In the genomic region with DNA sequence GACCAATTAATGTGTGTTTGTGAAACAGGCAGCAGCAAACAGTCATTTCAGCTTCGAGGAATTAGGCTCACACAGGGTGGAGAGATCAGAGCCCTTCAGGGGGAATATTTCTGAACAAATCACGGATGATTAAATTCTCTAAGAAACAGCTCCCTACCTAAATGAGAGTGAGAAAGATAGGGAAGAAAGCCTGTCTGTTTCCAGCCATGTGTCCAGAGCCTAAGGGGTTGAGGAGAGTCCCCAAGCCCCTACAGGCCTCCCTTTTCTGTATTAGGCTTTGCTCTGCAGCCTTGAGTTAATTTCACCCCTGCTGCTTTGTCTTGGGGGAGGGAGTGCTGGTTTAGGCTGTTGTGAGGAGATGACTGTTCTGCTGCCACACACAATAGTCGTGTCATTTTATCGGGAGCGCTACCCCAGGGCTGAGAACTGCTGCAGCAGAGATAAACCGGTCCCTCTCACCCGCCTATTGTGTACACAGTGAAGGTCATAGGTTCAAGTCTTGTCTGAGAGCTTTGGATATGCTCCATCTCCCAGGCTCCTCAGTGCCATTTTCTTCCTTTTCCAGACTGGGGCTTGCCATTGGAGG, we compare ENCODE assay signal across 8 cellular contexts. TPM values are rescaled to one million over a fixed set of nuclear protein-coding genes. Genes with fewer than 3 reads are reported as not detected.
A peak's percentile ranks its signal among the peaks of the same experiment; 100 is the strongest.
DNase-seq lines count a peak whose midpoint lies in the region; ATAC-seq, FAIRE-seq and TF ChIP-seq lines count a peak whose summit lies in the region.

No MANE protein-coding gene starts in this region.

- H3K27ac ChIP-seq in OCI-LY1 (ENCODE audit: low read depth, low read length, poor library complexity, severe bottlenecking) (peak overlapping the region; percentile 54), GM12878 (ENCODE audit: control insufficient read depth, insufficient read depth) (peak overlapping the region; percentile 79), iPS-20b (ENCODE audit: low read length) (peak overlapping the region; percentile 51)

- peak overlapping the region; percentile 70 for H3K9ac ChIP-seq in OCI-LY1 (ENCODE audit: low read length)
- H3K9ac ChIP-seq in GM12878 (ENCODE audit: control insufficient read depth, insufficient read depth, low read length) = peak overlapping the region; percentile 67
- H3K9ac ChIP-seq in iPS-20b (ENCODE audit: low read depth, low read length) = peak overlapping the region; percentile 94
- peak overlapping the region; percentile 68 for H3K9ac ChIP-seq in skeletal muscle satellite cell (ENCODE audit: low read depth, low read length)

- TF ChIP-seq POLR2A in GM12878 (IDR thresholded peaks at IDR 0.05; ENCODE audit: low read depth, low read length) = no peak

- H3K36me3 ChIP-seq in OCI-LY1 (ENCODE audit: insufficient read depth, low read length) = peaks cover 11% of the 10 kb centered on the region
- no peaks in the 10 kb centered on the region for H3K36me3 ChIP-seq in GM12878 (ENCODE audit: control insufficient read depth in 2 of 2, insufficient read depth in 2 of 2, low read length in 1 of 2)
- H3K36me3 ChIP-seq in iPS-20b (ENCODE audit: insufficient read depth, low read depth, low read length) = peaks cover 4% of the 10 kb centered on the region; the same call in 1 of the 2 replicates
- H3K36me3 ChIP-seq in skeletal muscle satellite cell (ENCODE audit: insufficient read depth, low read length) = peaks cover 5% of the 10 kb centered on the region

- H4K20me1 ChIP-seq in OCI-LY1 (ENCODE audit: insufficient read depth, low read length) (no peaks in the 10 kb centered on the region), GM12878 (ENCODE audit: control insufficient read depth, insufficient read depth) (no peaks in the 10 kb centered on the region)

- CTCF ChIA-PET in GM12878 (lab: Yijun Ruan, JAX) = interaction anchor here (0.7 kb wide), 1 partner anchor 223 kb away, joined by 3 read pairs; no protein-coding TSS in a partner anchor

- no peaks in the 10 kb centered on the region for H3K9me2 ChIP-seq in OCI-LY1 (ENCODE audit: low read depth, low read length)

- no peaks in the 10 kb centered on the region for H3K9me3 ChIP-seq in OCI-LY1 (ENCODE audit: low read length)
- H3K9me3 ChIP-seq in GM12878 (replicated peaks; ENCODE audit: control insufficient read depth, insufficient read depth, low read length) = no peaks in the 10 kb centered on the region
- no peaks in the 10 kb centered on the region for H3K9me3 ChIP-seq in iPS-20b (ENCODE audit: insufficient read depth, low read depth, low read length)
- no peaks in the 10 kb centered on the region for H3K9me3 ChIP-seq in skeletal muscle satellite cell (replicated peaks; ENCODE audit: low read length)

- H3K79me2 ChIP-seq in OCI-LY1 (ENCODE audit: insufficient read depth, low read length) (peaks cover 50% of the 10 kb centered on the region), GM12878 (ENCODE audit: control insufficient read depth, insufficient read depth, low read length) (peaks cover 64% of the 10 kb centered on the region)

- BruUV-seq in GM12878 (replicated peaks; lab: Mats Ljungman, UMichigan) = TSS peak; percentile 55

- TF ChIP-seq CTCF in OCI-LY1 (IDR thresholded peaks at IDR 0.05; ENCODE audit: low read length) (no peak), GM12878 (IDR thresholded peaks at IDR 0.05 in 2 of 3, conservative IDR thresholded peaks at IDR 0.05 in 1 of 3; ENCODE audit: control insufficient read depth in 2 of 3, extremely low read depth in 1 of 3, insufficient read depth in 1 of 3, low read depth in 3 of 3, low read length in 3 of 3) (no peak)

- peak overlapping the region; percentile 82 for H3K4me2 ChIP-seq in OCI-LY1 (ENCODE audit: low read length)
- H3K4me2 ChIP-seq in GM12878 (ENCODE audit: control insufficient read depth, insufficient read depth) = peak overlapping the region; percentile 90
- peak overlapping the region; percentile 83 for H3K4me2 ChIP-seq in skeletal muscle satellite cell (ENCODE audit: low read length)

- DNase-seq in NCI-H82 (lab: John Stamatoyannopoulos, UW) (peak; percentile 69), NCI-H82 treated with DMSO at 0.1 percent for 48 hours (lab: John Stamatoyannopoulos, UW; ENCODE audit: unreplicated experiment) (no peak), GM12878 (ENCODE audit: low read depth, low spot score) (no peak)

- WGBS in GM12878 (ENCODE audit: insufficient coverage, insufficient replicate concordance, low lambda C conversion rate, missing lambda C conversion rate) = 2% methylated on average over 7 of the region's 7 CpGs

- TF ChIP-seq RAD21 in GM12878 (IDR thresholded peaks at IDR 0.05; ENCODE audit: insufficient read depth, low read depth, low read length) = 0 out of 2 replicates have a peak, but pooled peaks have one; percentile 20

- H3K4me1 ChIP-seq in OCI-LY1 (ENCODE audit: insufficient read depth, low read length, severe bottlenecking) = peaks cover 65% of the 10 kb centered on the region
- peaks cover 47% of the 10 kb centered on the region for H3K4me1 ChIP-seq in GM12878 (ENCODE audit: control insufficient read depth, insufficient read depth, low read length)
- peaks cover 43% of the 10 kb centered on the region for H3K4me1 ChIP-seq in iPS-20b (ENCODE audit: insufficient read depth, low read length)
- peaks cover 28% of the 10 kb centered on the region for H3K4me1 ChIP-seq in skeletal muscle satellite cell (ENCODE audit: control insufficient read depth, insufficient read depth, low read length)

- no peak for TF ChIP-seq EP300 in GM12878 (IDR thresholded peaks at IDR 0.05; ENCODE audit: borderline replicate concordance in 1 of 2, control insufficient read depth in 1 of 2, low read depth in 2 of 2, low read length in 2 of 2)

- H2AFZ ChIP-seq in OCI-LY1 (ENCODE audit: low read length) = no peak overlapping the region
- peak overlapping the region; percentile 2; the same call in 1 of the 2 replicates for H2AFZ ChIP-seq in GM12878 (ENCODE audit: control insufficient read depth, low read depth, low read length)

- H3K27me3 ChIP-seq in OCI-LY1 (ENCODE audit: insufficient read depth, low read length) = no peaks in the 10 kb centered on the region
- no peaks in the 10 kb centered on the region for H3K27me3 ChIP-seq in GM12878 (replicated peaks in 1 of 2; ENCODE audit: control insufficient read depth in 2 of 2, insufficient read depth in 2 of 2, low read length in 1 of 2)
- no peaks in the 10 kb centered on the region for H3K27me3 ChIP-seq in iPS-20b (ENCODE audit: insufficient read depth, low read length)
- no peaks in the 10 kb centered on the region for H3K27me3 ChIP-seq in skeletal muscle satellite cell (ENCODE audit: control insufficient read depth, insufficient read depth, low read length)

- POLR2A ChIA-PET in GM12878 (lab: Charles Lee) = interaction anchor here (1.2 to 1.5 kb wide), 4 partner anchors 31 to 173 kb away, joined by 3 to 6 read pairs (median 4); no protein-coding TSS in a partner anchor

- ATAC-seq in GM12878 (peak; percentile 73), HG03457 (IDR thresholded peaks at IDR 0.05; ENCODE audit: unreplicated experiment) (no peak), HG02678 (IDR thresholded peaks at IDR 0.05; ENCODE audit: unreplicated experiment) (no peak)

- intact Hi-C loops in GM12878 (cut with micrococcal nuclease; ENCODE audit: unreplicated experiment) = loop anchor here (2.0 to 5.0 kb wide), 3 partner anchors 31 to 161 kb away; a partner anchor contains a TSS

- H3F3A ChIP-seq in OCI-LY1 (ENCODE audit: insufficient read depth, low read length) = no peaks in the 10 kb centered on the region

- peak; percentile 27 for FAIRE-seq in GM12878 (lab: Jason Lieb, UNC)

- SMC1A ChIA-PET in GM12878 (lab: Charles Lee; ENCODE audit: uncharacterized antibody, unreplicated experiment) = interaction anchor here (0.6 to 3.8 kb wide), 12 partner anchors 8 to 265 kb away, joined by 3 to 24 read pairs (median 4); no protein-coding TSS in a partner anchor

- H3K4me3 ChIP-seq in OCI-LY1 (ENCODE audit: low read depth, low read length, poor library complexity, severe bottlenecking) (peak overlapping the region; percentile 81), GM12878 (peak overlapping the region; percentile 75), iPS-20b (ENCODE audit: low read length) (peak overlapping the region; percentile 94), skeletal muscle satellite cell (ENCODE audit: low read length) (peak overlapping the region; percentile 84)

- RAD21 ChIA-PET in GM12878 (lab: Charles Lee; ENCODE audit: unreplicated experiment) = interaction anchor here (0.7 to 1.8 kb wide), 8 partner anchors 17 to 350 kb away, joined by 3 to 12 read pairs (median 3); no protein-coding TSS in a partner anchor

- in situ Hi-C loops in GM12878 (cut with MboI) = no loop called here

TF ChIP-seq in GM12878, 131 proteins besides CTCF, POLR2A, EP300 and RAD21 (continues in another document):
- TF ChIP-seq ZNF384 (IDR thresholded peaks at IDR 0.05; ENCODE audit: borderline replicate concordance, low read depth, low read length) (no peak), NFYA (IDR thresholded peaks at IDR 0.05; ENCODE audit: borderline replicate concordance, low read depth, low read length) (no peak), PML (IDR thresholded peaks at IDR 0.05; ENCODE audit: low read length) (no peak), POLR2AphosphoS2 (IDR thresholded peaks at IDR 0.05; ENCODE audit: low read depth, low read length) (0 out of 2 replicates have a peak, but pooled peaks have one; percentile 17)

RNA-seq across cellular contexts. Expression of a gene that starts 1.3 kb away (rescaled TPM):
- total RNA-seq in GM12878 (2013; cell fraction: nucleolus; rRNA removed) = 96.4 and 97.4 TPM in 2 replicates
- 13.4 and 14.1 TPM in 2 replicates for total RNA-seq in GM12878 (2014; rRNA removed)
- total RNA-seq in GM12878 (2014; rRNA removed; fragmentation: Illumina TruSeq; extraction: Trizol) = 15.5 and 16.2 TPM in 2 replicates
- 34.1 and 35.3 TPM in 2 replicates for total RNA-seq in GM12878 (2021)
- polyA plus RNA-seq in GM12878 (2011; ENCODE audit: low read depth) = 9.4 TPM
- 19.0 and 30.8 TPM in 2 replicates for polyA plus RNA-seq in GM12878 (2011; rRNA removed)
- 13.4 and 18.3 TPM in 2 replicates for polyA plus RNA-seq in GM12878 (2011; cell fraction: cytosol; rRNA removed)
- polyA plus RNA-seq in GM12878 (2011; cell fraction: nucleus; rRNA removed) = 23.9 and 29.3 TPM in 2 replicates
- 13.6 and 15.9 TPM in 2 replicates for polyA plus RNA-seq in GM12878 (2012)
- 20.5 and 22.6 TPM in 2 replicates for polyA plus RNA-seq in GM12878 (2014; fragmentation: Illumina TruSeq; extraction: Trizol)
- 1 to 10 TPM; 5.1 to 7.4 TPM for polyA plus RNA-seq in GM12878 (2014; fragmentation: Nextera tagmentation; extraction: Ambion mirVana)
- polyA plus RNA-seq in GM12878 (2014; rRNA removed) = 13.1 and 15.4 TPM in 2 replicates
- 1 to 10 TPM; 7.0 to 7.7 TPM for polyA plus RNA-seq in GM12878 (2016; fragmentation: Nextera tagmentation; extraction: Ambion mirVana)
- 32.6 and 115 TPM in 2 replicates for polyA minus RNA-seq in GM12878 (2011; rRNA and poly(A)+ RNA removed)
- 12.2 and 13.2 TPM in 2 replicates for polyA minus RNA-seq in GM12878 (2011; cell fraction: cytosol; rRNA and poly(A)+ RNA removed)
- 18.5 and 29.1 TPM in 2 replicates for polyA minus RNA-seq in GM12878 (2011; cell fraction: nucleus; rRNA and poly(A)+ RNA removed)
- total RNA-seq in skeletal muscle satellite cell (2012; rRNA removed) = 14.4 and 15.0 TPM in 2 replicates
